27 cellular contexts compared by ENCODE assay signal in the genomic region with DNA sequence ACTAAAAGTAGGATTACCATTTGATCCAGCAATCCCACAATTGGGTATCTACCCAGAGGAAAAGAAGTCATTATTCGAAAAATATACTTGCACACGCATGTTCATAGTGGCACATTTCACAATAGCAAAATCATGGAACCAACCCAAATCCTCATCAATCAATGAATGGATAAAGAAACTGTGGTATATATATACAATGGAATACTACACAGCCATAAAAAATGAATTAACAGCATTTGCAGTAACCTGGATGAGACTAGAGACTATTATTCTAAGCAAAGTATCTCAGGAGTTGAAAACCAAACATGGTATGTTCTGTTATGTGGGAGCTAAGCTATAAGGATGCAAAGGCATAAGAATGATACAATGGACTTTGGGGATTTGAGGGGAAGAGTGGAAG. TPM values are rescaled to one million over a fixed set of nuclear protein-coding genes. Genes with fewer than 3 reads are reported as not detected.
DNase-seq lines count a peak whose midpoint lies in the region; ATAC-seq, FAIRE-seq and TF ChIP-seq lines count a peak whose summit lies in the region.
"Had no signal": no experiment of that assay in that cellular context is flagged by ENCODE, and none has a peak within 500 bp of the region (broad histone marks: within the 10 kb centered on the region; RNA-seq: fewer than 3 reads in every experiment).

No MANE protein-coding gene starts in this region.

- H3K27ac ChIP-seq in CD8-positive, alpha-beta T cell (ENCODE audit: low read depth, low read length), result no peak overlapping the region
- H3K27ac ChIP-seq in GM12878 (ENCODE audit: control insufficient read depth, insufficient read depth), result no peak overlapping the region
- H3K27ac ChIP-seq: cardiac muscle cell, KMS-11, suprapubic skin had no signal

- H3K4me3 Mint-ChIP-seq in T-helper 2 cell treated with Interferon-gamma antibody and Interleukin-4, amounts not matched to agents 5 μg/mL and 100 μg/mL, for 36 hours, result peak overlapping the region; percentile 56
- peak overlapping the region; percentile 59 for H3K4me3 Mint-ChIP-seq in CD8-positive, alpha-beta T cell
- peak overlapping the region; percentile 53 to 80 (median 55) for H3K4me3 Mint-ChIP-seq in nephron
- H3K4me3 Mint-ChIP-seq: dendritic cell treated with granulocyte-macrophage colony-stimulating factor and Interleukin-4, amounts not matched to agents 40 ng/mL and 50 ng/mL, for 4 days had no signal

- no peak for TF ChIP-seq POLR2A in GM12878 (IDR thresholded peaks at IDR 0.05; ENCODE audit: low read depth, low read length)

- peaks cover 9% of the 10 kb centered on the region for H3K4me1 Mint-ChIP-seq in T-helper 2 cell treated with Interferon-gamma antibody and Interleukin-4, amounts not matched to agents 5 μg/mL and 100 μg/mL, for 36 hours (ENCODE audit: low read depth)
- H3K4me1 Mint-ChIP-seq in CD8-positive, alpha-beta T cell (ENCODE audit: low read depth), result peaks cover 69% of the 10 kb centered on the region
- peaks cover 13% of the 10 kb centered on the region for H3K4me1 Mint-ChIP-seq in nephron

- H3K9me3 Mint-ChIP-seq in T-helper 2 cell treated with Interferon-gamma antibody and Interleukin-4, amounts not matched to agents 5 μg/mL and 100 μg/mL, for 36 hours, result peaks cover 46% of the 10 kb centered on the region
- H3K9me3 Mint-ChIP-seq in CD8-positive, alpha-beta T cell, result peaks cover 11% of the 10 kb centered on the region
- peaks cover 39% of the 10 kb centered on the region for H3K9me3 Mint-ChIP-seq in nephron
- H3K9me3 Mint-ChIP-seq in activated naive CD4-positive, alpha-beta T cell treated with anti-CD3 and anti-CD28 coated beads, Interleukin-2, amount 50 U/mL, for 72 hours, result peaks cover 7 to 17% of the 10 kb centered on the region in 2 donors

- BruUV-seq in GM12878 (replicated peaks; lab: Mats Ljungman, UMichigan), result no TSS peak

- peaks cover 3% of the 10 kb centered on the region for H3K36me3 ChIP-seq in CD8-positive, alpha-beta T cell (ENCODE audit: insufficient read depth, low read length)
- H3K36me3 ChIP-seq in GM12878 (ENCODE audit: control insufficient read depth in 2 of 2, insufficient read depth in 2 of 2, low read length in 1 of 2), result peaks cover 0 to 3% of the 10 kb centered on the region in 2 experiments; a peak in 1 of 4 replicates

- CTCF ChIA-PET in CD8-positive, alpha-beta T cell (lab: Charles Lee), result no interaction called here
- CTCF ChIA-PET in GM12878 (lab: Yijun Ruan, JAX), result no interaction called here

- POLR2A ChIA-PET in CD8-positive, alpha-beta T cell (lab: Charles Lee), result no interaction called here
- POLR2A ChIA-PET in GM12878 (lab: Charles Lee), result no interaction called here

- RAD21 ChIA-PET in GM12878 (lab: Charles Lee; ENCODE audit: unreplicated experiment), result no interaction called here

- no peak overlapping the region for H3K4me2 ChIP-seq in GM12878 (ENCODE audit: control insufficient read depth, insufficient read depth)
- H3K4me2 ChIP-seq: KMS-11, smooth muscle cell had no signal

- FAIRE-seq in GM12878 (lab: Jason Lieb, UNC), result no peak
- FAIRE-seq: endothelial cell of umbilical vein, HTR-8/SVneo, urothelium cell line had no signal

- no peaks in the 10 kb centered on the region for H3K27me3 ChIP-seq in CD8-positive, alpha-beta T cell (ENCODE audit: insufficient read depth, low read length)
- no peaks in the 10 kb centered on the region for H3K27me3 ChIP-seq in GM12878 (replicated peaks in 1 of 2; ENCODE audit: control insufficient read depth in 2 of 2, insufficient read depth in 2 of 2, low read length in 1 of 2)
- H3K27me3 ChIP-seq: cardiac muscle cell, suprapubic skin had no signal

- ATAC-seq in CD8-positive, alpha-beta T cell, result no peak
- no peak for ATAC-seq in GM12878
- no peak for ATAC-seq in activated naive CD4-positive, alpha-beta T cell treated with anti-CD3 and anti-CD28 coated beads, Interleukin-2, amount 50 U/mL, for 72 hours

- in situ Hi-C loops in GM12878 (cut with MboI), result loop anchor here (10.0 kb wide), 1 partner anchor 301 kb away; the partner anchor contains the start of gene ZNF430

- SMC1A ChIA-PET in GM12878 (lab: Charles Lee; ENCODE audit: uncharacterized antibody, unreplicated experiment), result no interaction called here

- no peak for TF ChIP-seq CTCF in CD8-positive, alpha-beta T cell (IDR thresholded peaks at IDR 0.05)
- TF ChIP-seq CTCF in GM12878 (IDR thresholded peaks at IDR 0.05 in 2 of 3, conservative IDR thresholded peaks at IDR 0.05 in 1 of 3; ENCODE audit: control insufficient read depth in 2 of 3, extremely low read depth in 1 of 3, insufficient read depth in 1 of 3, low read depth in 3 of 3, low read length in 3 of 3) (no peak), nephron (IDR thresholded peaks at IDR 0.05; ENCODE audit: unreplicated experiment in 3 of 3) (no peak)

- no peak for TF ChIP-seq EP300 in GM12878 (IDR thresholded peaks at IDR 0.05; ENCODE audit: borderline replicate concordance in 1 of 2, control insufficient read depth in 1 of 2, low read depth in 2 of 2, low read length in 2 of 2)

- H3K27me3 Mint-ChIP-seq in T-helper 2 cell treated with Interferon-gamma antibody and Interleukin-4, amounts not matched to agents 5 μg/mL and 100 μg/mL, for 36 hours (ENCODE audit: low read depth), result no peaks in the 10 kb centered on the region
- H3K27me3 Mint-ChIP-seq in CD8-positive, alpha-beta T cell (ENCODE audit: low read depth), result no peaks in the 10 kb centered on the region
- no peaks in the 10 kb centered on the region for H3K27me3 Mint-ChIP-seq in nephron (ENCODE audit: low read depth)
- H3K27me3 Mint-ChIP-seq: dendritic cell treated with granulocyte-macrophage colony-stimulating factor and Interleukin-4, amounts not matched to agents 40 ng/mL and 50 ng/mL, for 4 days had no signal

- no peak for TF ChIP-seq RAD21 in GM12878 (IDR thresholded peaks at IDR 0.05; ENCODE audit: insufficient read depth, low read depth, low read length)

- no peak overlapping the region for H2AFZ ChIP-seq in GM12878 (ENCODE audit: control insufficient read depth, low read depth, low read length)

- no peak overlapping the region for H3K4me3 ChIP-seq in CD8-positive, alpha-beta T cell (ENCODE audit: low read depth, low read length)
- H3K4me3 ChIP-seq in GM12878, result no peak overlapping the region
- H3K4me3 ChIP-seq: cardiac muscle cell, lung, smooth muscle cell, suprapubic skin had no signal

- no peaks in the 10 kb centered on the region for H3K9me3 ChIP-seq in CD8-positive, alpha-beta T cell (ENCODE audit: low read length)
- peaks cover 18% of the 10 kb centered on the region for H3K9me3 ChIP-seq in GM12878 (replicated peaks; ENCODE audit: control insufficient read depth, insufficient read depth, low read length)
- H3K9me3 ChIP-seq: suprapubic skin had no signal

- no peak overlapping the region for H3K9ac ChIP-seq in GM12878 (ENCODE audit: control insufficient read depth, insufficient read depth, low read length)
- H3K9ac ChIP-seq: KMS-11 had no signal

- peaks cover 21% of the 10 kb centered on the region for H3K79me2 ChIP-seq in GM12878 (ENCODE audit: control insufficient read depth, insufficient read depth, low read length)

- DNase-seq in T-helper 2 cell treated with Interferon-gamma antibody and Interleukin-4, amounts not matched to agents 5 μg/mL and 100 μg/mL, for 36 hours (ENCODE audit: low spot score), result no peak
- DNase-seq in T-helper 2 cell (no peak), GM12878 (ENCODE audit: low read depth, low spot score) (no peak), activated gamma-delta T cell treated with Interleukin-2 at 50 U/mL for 16 hours (no peak), SHP77 (lab: John Stamatoyannopoulos, UW) (no peak)
- no peak for DNase-seq in CD8-positive, alpha-beta T cell
- DNase-seq in activated naive CD4-positive, alpha-beta T cell treated with anti-CD3 and anti-CD28 coated beads, Interleukin-2, amount 50 U/mL, for 72 hours (ENCODE audit: low spot score in 2 of 2), result no peak
- DNase-seq: activated CD4-positive, alpha-beta T cell treated with anti-CD3 and anti-CD28 coated beads for 48 hours; activated effector memory CD4-positive, alpha-beta T cell treated with anti-CD3 and anti-CD28 coated beads, Interleukin-2, amount 50 U/mL, for 16 hours; amygdala; DMS79 treated with DMSO at 0.1 percent for 48 hours; NCI-H1694 treated with DMSO at 0.1 percent for 48 hours; NCI-H2171 treated with DMSO at 0.1 percent for 48 hours; NCI-H526; retina; SIG-M5; stimulated activated CD4-positive, alpha-beta T cell treated with anti-CD3 and anti-CD28 coated beads, Interleukin-2, amount 100 ng/mL, for 24 hours had no signal

- peaks cover 24% of the 10 kb centered on the region for H3K4me1 ChIP-seq in CD8-positive, alpha-beta T cell (ENCODE audit: insufficient read depth, low read length)
- no peaks in the 10 kb centered on the region for H3K4me1 ChIP-seq in GM12878 (ENCODE audit: control insufficient read depth, insufficient read depth, low read length)

- WGBS in GM12878 (ENCODE audit: insufficient coverage, insufficient replicate concordance, low lambda C conversion rate, missing lambda C conversion rate), result 97% methylated on average over 2 of the region's 2 CpGs

- intact Hi-C loops in CD8-positive, alpha-beta T cell (cut with DNase I, micrococcal nuclease), result loop anchor here in 1 of 2 experiments (5.0 kb wide), 2 partner anchors 181 to 304 kb away; partner anchors contain the start of genes ZNF429 and ZNF430
- intact Hi-C loops in GM12878 (cut with micrococcal nuclease; ENCODE audit: unreplicated experiment), result loop anchor here (5.0 kb wide), 1 partner anchor 304 kb away; the partner anchor contains the start of gene ZNF430

- no peak overlapping the region for H3K27ac Mint-ChIP-seq in T-helper 2 cell treated with Interferon-gamma antibody and Interleukin-4, amounts not matched to agents 5 μg/mL and 100 μg/mL, for 36 hours
- H3K27ac Mint-ChIP-seq in CD8-positive, alpha-beta T cell, result no peak overlapping the region
- H3K27ac Mint-ChIP-seq in nephron, result peak overlapping the region in 1 of 3 experiments; percentile 71
- H3K27ac Mint-ChIP-seq in activated naive CD4-positive, alpha-beta T cell treated with anti-CD3 and anti-CD28 coated beads, Interleukin-2, amount 50 U/mL, for 72 hours, result no peak overlapping the region
- H3K27ac Mint-ChIP-seq: dendritic cell treated with granulocyte-macrophage colony-stimulating factor and Interleukin-4, amounts not matched to agents 40 ng/mL and 50 ng/mL, for 4 days had no signal

- H3K36me3 Mint-ChIP-seq in T-helper 2 cell treated with Interferon-gamma antibody and Interleukin-4, amounts not matched to agents 5 μg/mL and 100 μg/mL, for 36 hours (ENCODE audit: low read depth), result peaks cover 73% of the 10 kb centered on the region
- peaks cover 55% of the 10 kb centered on the region for H3K36me3 Mint-ChIP-seq in CD8-positive, alpha-beta T cell
- peaks cover 80% of the 10 kb centered on the region for H3K36me3 Mint-ChIP-seq in nephron (ENCODE audit: low read depth)
- peaks cover 24 to 83% of the 10 kb centered on the region in 2 donors for H3K36me3 Mint-ChIP-seq in activated naive CD4-positive, alpha-beta T cell treated with anti-CD3 and anti-CD28 coated beads, Interleukin-2, amount 50 U/mL, for 72 hours

- no peaks in the 10 kb centered on the region for H4K20me1 ChIP-seq in GM12878 (ENCODE audit: control insufficient read depth, insufficient read depth)

RNA-seq across cellular contexts. Expression of gene ZNF708, which starts 3.0 kb away (rescaled TPM):
- 10 to 100 TPM; 23.7 to 24.7 TPM for total RNA-seq in CD8-positive, alpha-beta T cell
- total RNA-seq in GM12878 (2013; cell fraction: nucleolus; rRNA removed), result 40.5 and 44.6 TPM in 2 replicates
- 9.6 and 11.9 TPM in 2 replicates for total RNA-seq in GM12878 (2014; rRNA removed)
- 15.9 and 18.1 TPM in 2 replicates for total RNA-seq in GM12878 (2014; rRNA removed; fragmentation: Illumina TruSeq; extraction: Trizol)
- total RNA-seq in GM12878 (2021), result 8.6 and 9.9 TPM in 2 replicates
- polyA plus RNA-seq in GM12878 (2011; ENCODE audit: low read depth), result 4.5 TPM
- polyA plus RNA-seq in GM12878 (2011; rRNA removed), result 10.6 and 19.9 TPM in 2 replicates
- polyA plus RNA-seq in GM12878 (2011; cell fraction: cytosol; rRNA removed), result 3.3 and 3.4 TPM in 2 replicates
- 11.6 and 12.2 TPM in 2 replicates for polyA plus RNA-seq in GM12878 (2011; cell fraction: nucleus; rRNA removed)
- polyA plus RNA-seq in GM12878 (2012), result 4.7 and 4.8 TPM in 2 replicates
- polyA plus RNA-seq in GM12878 (2014; fragmentation: Illumina TruSeq; extraction: Trizol), result 11.7 and 14.9 TPM in 2 replicates
- polyA plus RNA-seq in GM12878 (2014; fragmentation: Nextera tagmentation; extraction: Ambion mirVana), result 1 to 10 TPM; 2.7 to 2.9 TPM
- polyA plus RNA-seq in GM12878 (2014; rRNA removed), result 7.0 and 7.1 TPM in 2 replicates
- polyA plus RNA-seq in GM12878 (2016; fragmentation: Nextera tagmentation; extraction: Ambion mirVana), result 1 to 10 TPM; 4.6 to 7.0 TPM
- 10.6 and 11.3 TPM in 2 replicates for polyA minus RNA-seq in GM12878 (2011; rRNA and poly(A)+ RNA removed)
- 2.7 and 5.4 TPM in 2 replicates for polyA minus RNA-seq in GM12878 (2011; cell fraction: cytosol; rRNA and poly(A)+ RNA removed)
- polyA minus RNA-seq in GM12878 (2011; cell fraction: nucleus; rRNA and poly(A)+ RNA removed), result 10.3 and 10.8 TPM in 2 replicates
- 10 to 100 TPM in 1 of 2 donors, 1 to 10 TPM in 1; 9.8 to 12.2 TPM for total RNA-seq in activated naive CD4-positive, alpha-beta T cell treated with anti-CD3 and anti-CD28 coated beads, Interleukin-2, amount 50 U/mL, for 72 hours

RNA-seq across cellular contexts. Expression of gene ZNF738, which starts 32.6 kb away (rescaled TPM):
- total RNA-seq in CD8-positive, alpha-beta T cell, result 1 to 10 TPM; 5.6 to 6.3 TPM
- total RNA-seq in GM12878 (2013; cell fraction: nucleolus; rRNA removed), result 49.6 and 50.8 TPM in 2 replicates
- total RNA-seq in GM12878 (2014; rRNA removed), result 14.9 and 18.7 TPM in 2 replicates
- total RNA-seq in GM12878 (2014; rRNA removed; fragmentation: Illumina TruSeq; extraction: Trizol), result 17.4 and 19.0 TPM in 2 replicates
- total RNA-seq in GM12878 (2021), result 11.4 and 11.6 TPM in 2 replicates
- 10.2 TPM for polyA plus RNA-seq in GM12878 (2011; ENCODE audit: low read depth)
- polyA plus RNA-seq in GM12878 (2011; rRNA removed), result 29.4 and 38.5 TPM in 2 replicates
- polyA plus RNA-seq in GM12878 (2011; cell fraction: cytosol; rRNA removed), result 18.9 and 25.1 TPM in 2 replicates
- 20.9 and 25.0 TPM in 2 replicates for polyA plus RNA-seq in GM12878 (2011; cell fraction: nucleus; rRNA removed)
- 8.8 and 11.2 TPM in 2 replicates for polyA plus RNA-seq in GM12878 (2012)
- 21.0 and 26.0 TPM in 2 replicates for polyA plus RNA-seq in GM12878 (2014; fragmentation: Illumina TruSeq; extraction: Trizol)
- polyA plus RNA-seq in GM12878 (2014; fragmentation: Nextera tagmentation; extraction: Ambion mirVana), result 10 to 100 TPM; 13.4 to 15.2 TPM
- 18.0 and 20.5 TPM in 2 replicates for polyA plus RNA-seq in GM12878 (2014; rRNA removed)
- polyA plus RNA-seq in GM12878 (2016; fragmentation: Nextera tagmentation; extraction: Ambion mirVana), result 10 to 100 TPM; 11.9 to 14.8 TPM
- polyA minus RNA-seq in GM12878 (2011; rRNA and poly(A)+ RNA removed), result 4.8 and 5.8 TPM in 2 replicates
- polyA minus RNA-seq in GM12878 (2011; cell fraction: cytosol; rRNA and poly(A)+ RNA removed), result 2.7 and 5.3 TPM in 2 replicates
- polyA minus RNA-seq in GM12878 (2011; cell fraction: nucleus; rRNA and poly(A)+ RNA removed), result 8.7 and 14.4 TPM in 2 replicates
- total RNA-seq in activated naive CD4-positive, alpha-beta T cell treated with anti-CD3 and anti-CD28 coated beads, Interleukin-2, amount 50 U/mL, for 72 hours, result 10 to 100 TPM; 12.4 to 15.5 TPM
